16 cellular contexts compared by ENCODE assay signal in genomic region chr1:78035121-78035520, GRCh38.
"Had no signal": no experiment of that assay in that cellular context is flagged by ENCODE, and none has a peak within 500 bp of the region (broad histone marks: within the 10 kb centered on the region; RNA-seq: fewer than 3 reads in every experiment).

No MANE protein-coding gene starts in this region.

- ATAC-seq: activated CD4-positive, CD25-positive, alpha-beta regulatory T cell treated with anti-CD3 and anti-CD28 coated beads, Interleukin-2, amount 50 U/mL, for 24 hours; activated naive CD8-positive, alpha-beta T cell treated with anti-CD3 and anti-CD28 coated beads, Interleukin-2, amount 50 U/mL, for 24 hours; left cardiac atrium; naive thymus-derived CD8-positive, alpha-beta T cell; pancreas had no signal

- H3K4me3 ChIP-seq: coronary artery, pancreas, suprapubic skin, transverse colon, uterus had no signal

- DNase-seq: activated CD4-positive, alpha-beta T cell treated with anti-CD3 and anti-CD28 coated beads, Interleukin-2, amount 10 ng/mL, durations not matched to agents 7 days and 5 days; activated CD8-positive, alpha-beta memory T cell treated with anti-CD3 and anti-CD28 coated beads, Interleukin-2, amount 50 U/mL, for 4 hours; activated effector memory CD4-positive, alpha-beta T cell treated with Interleukin-2 at 50 U/mL for 16 hours; activated naive CD4-positive, alpha-beta T cell treated with anti-CD3 and anti-CD28 coated beads, Interleukin-2, amount 10 ng/mL, durations not matched to agents 7 days and 5 days; activated naive CD8-positive, alpha-beta T cell treated with anti-CD3 and anti-CD28 coated beads, Interleukin-2, amount 50 U/mL, for 24 hours; activated T-cell treated with anti-CD3 and anti-CD28 coated beads, Interleukin-2, amount 50 U/mL, for 48 hours; aorta; brain microvascular endothelial cell; left cardiac atrium; naive thymus-derived CD8-positive, alpha-beta T cell; pancreas; transverse colon; uterus had no signal
